18 cellular contexts compared by ENCODE assay signal in the genomic region with DNA sequence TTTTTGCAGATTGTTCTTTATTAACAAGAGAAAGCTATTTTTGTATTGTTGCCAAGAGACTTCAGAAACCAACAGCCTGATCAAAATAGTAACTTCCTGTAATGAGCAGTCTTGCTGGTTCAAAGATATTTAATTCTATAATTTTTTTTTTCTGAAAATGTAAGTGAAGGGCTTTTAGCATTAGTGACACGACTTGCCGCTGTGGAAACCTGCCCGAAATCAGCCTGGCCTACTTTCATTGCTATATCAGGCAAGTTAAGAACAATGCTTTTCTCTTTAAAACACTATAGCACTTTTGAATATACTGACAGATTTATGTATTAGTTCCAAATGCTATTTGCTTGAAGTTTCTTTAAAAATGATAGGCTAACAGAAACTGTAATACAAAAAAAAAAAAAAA.
A peak's percentile ranks its signal among the peaks of the same experiment; 100 is the strongest.
DNase-seq lines count a peak whose midpoint lies in the region; ATAC-seq, FAIRE-seq and TF ChIP-seq lines count a peak whose summit lies in the region.
"Had no signal": no experiment of that assay in that cellular context is flagged by ENCODE, and none has a peak within 500 bp of the region (broad histone marks: within the 10 kb centered on the region; RNA-seq: fewer than 3 reads in every experiment).

No MANE protein-coding gene starts in this region.

- H3K4me3 ChIP-seq in GM23248 (no peak overlapping the region), mammary epithelial cell (replicated peaks in 1 of 3; ENCODE audit: insufficient read depth in 1 of 3, low read depth in 2 of 3, low read length in 3 of 3) (no peak overlapping the region), skeletal muscle satellite cell (ENCODE audit: low read length) (no peak overlapping the region)
- H3K4me3 ChIP-seq: K562, SK-N-MC had no signal

- H4K20me1 ChIP-seq in GM23248 (ENCODE audit: insufficient read depth), result no peaks in the 10 kb centered on the region
- H4K20me1 ChIP-seq in mammary epithelial cell (ENCODE audit: insufficient read depth, low read length), result no peaks in the 10 kb centered on the region

- H2AFZ ChIP-seq in GM23248 (no peak overlapping the region; the same call in 1 of the 2 replicates), mammary epithelial cell (ENCODE audit: low read depth, low read length) (peak overlapping the region; percentile 26)

- TF ChIP-seq CTCF in mammary epithelial cell (conservative IDR thresholded peaks at IDR 0.05 in 1 of 2, IDR thresholded peaks at IDR 0.05 in 1 of 2; ENCODE audit: extremely low read depth in 1 of 2, insufficient read depth in 1 of 2, low read depth in 1 of 2, low read length in 2 of 2), result no peak

- no peaks in the 10 kb centered on the region for H3K9me3 ChIP-seq in GM23248 (ENCODE audit: low read depth)
- H3K9me3 ChIP-seq in mammary epithelial cell (replicated peaks; ENCODE audit: insufficient read depth, low read length), result no peaks in the 10 kb centered on the region
- H3K9me3 ChIP-seq in skeletal muscle satellite cell (replicated peaks; ENCODE audit: low read length), result no peaks in the 10 kb centered on the region

- no peak for TF ChIP-seq POLR2A in GM12892 (IDR thresholded peaks at IDR 0.05; ENCODE audit: low read depth, low read length)

- dilution Hi-C loops in mammary epithelial cell (cut with HindIII; ENCODE audit: low sequenced_read_pairs), result loop anchor here (25.0 kb wide), 1 partner anchor 724 kb away; no protein-coding TSS in a partner anchor

- H3K9ac ChIP-seq in GM23248 (no peak overlapping the region), mammary epithelial cell (ENCODE audit: insufficient read depth, low read length) (no peak overlapping the region), skeletal muscle satellite cell (ENCODE audit: low read depth, low read length) (peak overlapping the region; percentile 42)

- ATAC-seq in HG02840 (IDR thresholded peaks at IDR 0.05; ENCODE audit: low FRiP score, unreplicated experiment) (no peak), HG02798 (IDR thresholded peaks at IDR 0.05; ENCODE audit: poor library complexity, unreplicated experiment) (no peak)
- ATAC-seq: K562, PC-3 had no signal

- H3K9me2 ChIP-seq in GM23248 (ENCODE audit: insufficient read depth), result no peaks in the 10 kb centered on the region

- DNase-seq in GM23248 (peak; percentile 14), mammary epithelial cell (no peak), iris pigment epithelial cell (ENCODE audit: low read depth) (peak; percentile 39), GM12892 (ENCODE audit: insufficient read length) (no peak)
- DNase-seq: C1 segment of cervical spinal cord, DMS 273 treated with DMSO at 0.1 percent for 48 hours, HCEC 1CT, NCI-H1092, NCI-H2107, NCI-H226, NCI-H748 treated with DMSO at 0.1 percent for 48 hours, PC-3 had no signal

- H3K36me3 ChIP-seq in GM23248 (ENCODE audit: low read depth) (no peaks in the 10 kb centered on the region), mammary epithelial cell (ENCODE audit: insufficient read depth, low read length) (no peaks in the 10 kb centered on the region), skeletal muscle satellite cell (ENCODE audit: insufficient read depth, low read length) (no peaks in the 10 kb centered on the region)

- H3K79me2 ChIP-seq in GM23248 (ENCODE audit: insufficient read depth) (no peaks in the 10 kb centered on the region), mammary epithelial cell (ENCODE audit: insufficient read depth, low read length) (no peaks in the 10 kb centered on the region)

- FAIRE-seq in GM12892 (lab: Jason Lieb, UNC), result no peak
- FAIRE-seq: HTR-8/SVneo, K562 had no signal

- CTCF ChIA-PET in mammary epithelial cell (lab: Charles Lee; ENCODE audit: low non-redundant PET), result no interaction called here

- H3K4me1 ChIP-seq in GM23248 (ENCODE audit: insufficient read depth) (peaks cover 19% of the 10 kb centered on the region), mammary epithelial cell (ENCODE audit: insufficient read depth, low read length) (peaks cover 15% of the 10 kb centered on the region), skeletal muscle satellite cell (ENCODE audit: control insufficient read depth, insufficient read depth, low read length) (peaks cover 21% of the 10 kb centered on the region)

- peaks cover 10% of the 10 kb centered on the region; the same call in 1 of the 2 replicates for H3F3A ChIP-seq in GM23248 (ENCODE audit: insufficient read depth)

- 40 to 44% methylated on average over 3 of the region's 3 CpGs for WGBS in GM23248 (ENCODE audit: low coverage in 1 of 2, low lambda C conversion rate in 2 of 2, missing lambda C conversion rate in 2 of 2), 2 experiments
- WGBS in mammary epithelial cell (ENCODE audit: low coverage, missing lambda C conversion rate), result 31% methylated on average over 3 of the region's 3 CpGs

- BruUV-seq in mammary epithelial cell (replicated peaks; lab: Mats Ljungman, UMichigan), result no TSS peak

- H3K4me2 ChIP-seq in GM23248 (ENCODE audit: unreplicated experiment) (no peak overlapping the region), mammary epithelial cell (ENCODE audit: insufficient read depth, low read depth, low read length) (peak overlapping the region; percentile 49), skeletal muscle satellite cell (ENCODE audit: low read length) (peak overlapping the region; percentile 48)

- no peak overlapping the region for H3K27ac ChIP-seq in GM23248
- peak overlapping the region; percentile 29 for H3K27ac ChIP-seq in mammary epithelial cell (ENCODE audit: insufficient read depth, low read depth, low read length)
- H3K27ac ChIP-seq: SK-N-MC had no signal

- intact Hi-C loops in mammary epithelial cell (cut with micrococcal nuclease), result no loop called here

- in situ Hi-C loops in GM23248 (cut with MboI) (no loop called here), mammary epithelial cell (cut with MboI; ENCODE audit: low sequenced_read_pairs in 2 of 2) (no loop called here)

- no peaks in the 10 kb centered on the region for H3K27me3 ChIP-seq in GM23248 (replicated peaks; ENCODE audit: insufficient read depth)
- H3K27me3 ChIP-seq in mammary epithelial cell (ENCODE audit: insufficient read depth, low read length), result no peaks in the 10 kb centered on the region
- no peaks in the 10 kb centered on the region for H3K27me3 ChIP-seq in skeletal muscle satellite cell (ENCODE audit: control insufficient read depth, insufficient read depth, low read length)

Comparison
In these comparisons a context has a peak if more than half of its experiments do, and no peak if none do; other contexts are left out.
1. DNase-seq: peak in GM23248 (single experiment) and iris pigment epithelial cell (single experiment); none in mammary epithelial cell (single experiment) and GM12892 (single experiment).